Comparison of ENCODE assay signal across 18 cellular contexts in the genomic region with DNA sequence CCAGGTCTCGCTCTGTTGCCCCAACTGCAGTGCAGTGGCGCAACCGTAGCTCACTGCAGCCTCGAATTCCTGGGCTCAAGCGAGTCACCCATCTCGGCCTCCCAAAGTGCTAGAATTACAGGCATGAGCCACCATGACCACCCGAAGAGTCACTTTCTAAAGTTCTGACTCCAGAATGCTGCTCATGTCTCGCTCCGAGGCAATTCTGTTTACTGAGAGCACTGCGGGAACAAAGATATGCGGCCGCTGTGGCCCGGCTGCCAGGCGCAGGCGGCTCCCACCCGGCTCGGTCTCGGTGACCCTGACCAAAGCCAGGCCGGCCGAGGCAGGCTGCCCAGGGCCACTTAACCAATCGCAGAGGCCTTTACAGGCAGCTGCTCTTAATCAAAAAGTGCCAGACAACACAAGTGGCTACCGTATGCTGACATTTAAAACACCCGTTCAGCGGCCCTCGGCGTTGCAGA.
DNase-seq lines count a peak whose midpoint lies in the region; ATAC-seq, FAIRE-seq and TF ChIP-seq lines count a peak whose summit lies in the region.
"Had no signal": no experiment of that assay in that cellular context is flagged by ENCODE, and none has a peak within 500 bp of the region (broad histone marks: within the 10 kb centered on the region; RNA-seq: fewer than 3 reads in every experiment).

No MANE protein-coding gene starts in this region.

- H3K4me3 ChIP-seq in astrocyte (ENCODE audit: insufficient read depth, low read depth, low read length) (no peak overlapping the region), left ventricle myocardium inferior (no peak overlapping the region)
- H3K4me3 ChIP-seq: Peyer's patch, transverse colon had no signal

- H3K4me1 Mint-ChIP-seq in astrocyte (ENCODE audit: low read depth, unreplicated experiment): peaks cover 6% of the 10 kb centered on the region
- peaks cover 81% of the 10 kb centered on the region for H3K4me1 Mint-ChIP-seq in nephron progenitor cell

- H3K36me3 ChIP-seq in astrocyte (ENCODE audit: insufficient read depth, low read length): no peaks in the 10 kb centered on the region
- H3K36me3 ChIP-seq in left ventricle myocardium inferior: no peaks in the 10 kb centered on the region
- H3K36me3 ChIP-seq: Peyer's patch, transverse colon had no signal

- FAIRE-seq in astrocyte (lab: Jason Lieb, UNC): no peak
- FAIRE-seq: GM12892 had no signal

- H3K4me1 ChIP-seq in astrocyte (ENCODE audit: insufficient read depth, low read length) (peaks cover 3% of the 10 kb centered on the region), left ventricle myocardium inferior (peaks cover 16% of the 10 kb centered on the region)
- H3K4me1 ChIP-seq: Peyer's patch, transverse colon had no signal

- H3K4me3 Mint-ChIP-seq in astrocyte (ENCODE audit: unreplicated experiment) (no peak overlapping the region), nephron progenitor cell (no peak overlapping the region)
- H3K4me3 Mint-ChIP-seq: naive thymus-derived CD8-positive, alpha-beta T cell had no signal

- no peak overlapping the region for H3K27ac ChIP-seq in astrocyte (ENCODE audit: low read depth, low read length)
- H3K27ac ChIP-seq in left ventricle myocardium inferior (replicated peaks): peak overlapping the region; percentile 86
- H3K27ac ChIP-seq: Peyer's patch, transverse colon had no signal

- H3K27me3 Mint-ChIP-seq in astrocyte (ENCODE audit: low read depth, unreplicated experiment): no peaks in the 10 kb centered on the region
- no peaks in the 10 kb centered on the region for H3K27me3 Mint-ChIP-seq in nephron progenitor cell (ENCODE audit: low read depth, poor library complexity)

- ATAC-seq in GM18870 (IDR thresholded peaks at IDR 0.05; ENCODE audit: unreplicated experiment): no peak
- ATAC-seq: naive thymus-derived CD8-positive, alpha-beta T cell had no signal

- DNase-seq in AG20443 (ENCODE audit: low spot score) (peak; percentile 76), astrocyte (ENCODE audit: low read depth) (peak; percentile 31), left ventricle myocardium inferior (peak; percentile 81), nephron progenitor cell (peak; percentile 33), mesenteric fat pad (ENCODE audit: low spot score) (no peak), H4 (ENCODE audit: low spot score) (no peak)
- no peak for DNase-seq in stimulated activated naive CD4-positive, alpha-beta T cell (lab: John Stamatoyannopoulos, UW)
- DNase-seq: ACHN; activated CD4-positive, alpha-beta T cell treated with anti-CD3 and anti-CD28 coated beads, Interleukin-2, amount 50 U/mL, for 1 hour; DMS53; NCI-H524 treated with DMSO at 0.1 percent for 48 hours; Peyer's patch; T-helper 2 cell; transverse colon had no signal

- H3K9me3 Mint-ChIP-seq in astrocyte (ENCODE audit: unreplicated experiment): no peaks in the 10 kb centered on the region
- no peaks in the 10 kb centered on the region for H3K9me3 Mint-ChIP-seq in nephron progenitor cell
- H3K9me3 Mint-ChIP-seq: activated T-helper 2 cell treated with anti-CD3 and anti-CD28 coated beads, Interferon-gamma antibody, Interleukin-2, Interleukin-4, amounts not matched to agents 10 μg/mL and 5 μg/mL and 100 μg/mL, durations not matched to agents 14 hours and 24 hours and 36 hours; naive thymus-derived CD8-positive, alpha-beta T cell had no signal

- no peak overlapping the region for H3K27ac Mint-ChIP-seq in astrocyte (ENCODE audit: unreplicated experiment)
- H3K27ac Mint-ChIP-seq in nephron progenitor cell: peak overlapping the region; percentile 87
- H3K27ac Mint-ChIP-seq: activated T-helper 2 cell treated with anti-CD3 and anti-CD28 coated beads, Interferon-gamma antibody, Interleukin-2, Interleukin-4, amounts not matched to agents 10 μg/mL and 5 μg/mL and 100 μg/mL, durations not matched to agents 14 hours and 24 hours and 36 hours; naive thymus-derived CD8-positive, alpha-beta T cell had no signal

- peaks cover 3% of the 10 kb centered on the region for H4K20me1 ChIP-seq in astrocyte (ENCODE audit: insufficient read depth, low read length)

- intact Hi-C loops in left ventricle myocardium inferior (cut with micrococcal nuclease): no loop called here

- H3K79me2 ChIP-seq in astrocyte (ENCODE audit: insufficient read depth, low read length): no peaks in the 10 kb centered on the region

- H2AFZ ChIP-seq in astrocyte (ENCODE audit: low read depth, low read length): peak overlapping the region; percentile 26

- peaks cover 2% of the 10 kb centered on the region for H3K27me3 ChIP-seq in astrocyte (ENCODE audit: insufficient read depth, low read length)
- peaks cover 3% of the 10 kb centered on the region for H3K27me3 ChIP-seq in left ventricle myocardium inferior (ENCODE audit: low read depth)
- H3K27me3 ChIP-seq: Peyer's patch, transverse colon had no signal

- TF ChIP-seq CTCF in astrocyte (IDR thresholded peaks at IDR 0.05; ENCODE audit: insufficient read depth, low read depth, low read length) (no peak), left ventricle myocardium inferior (IDR thresholded peaks at IDR 0.05; ENCODE audit: borderline replicate concordance) (no peak), nephron progenitor cell (IDR thresholded peaks at IDR 0.05) (no peak)

- no peak overlapping the region for H3K9ac ChIP-seq in astrocyte (ENCODE audit: low read length)

- H3K9me3 ChIP-seq in astrocyte (ENCODE audit: insufficient read depth, low read depth, low read length) (no peaks in the 10 kb centered on the region), left ventricle myocardium inferior (replicated peaks) (no peaks in the 10 kb centered on the region)
- H3K9me3 ChIP-seq: Peyer's patch, transverse colon had no signal

- peak overlapping the region; percentile 50 for H3K4me2 ChIP-seq in astrocyte (ENCODE audit: low read length)

- peaks cover 3% of the 10 kb centered on the region for H3K36me3 Mint-ChIP-seq in astrocyte (ENCODE audit: low read depth, unreplicated experiment)
- H3K36me3 Mint-ChIP-seq in nephron progenitor cell (ENCODE audit: low read depth): peaks cover 17% of the 10 kb centered on the region
- H3K36me3 Mint-ChIP-seq: naive thymus-derived CD8-positive, alpha-beta T cell had no signal

Comparison
In these comparisons a context has a peak if more than half of its experiments do, and no peak if none do; other contexts are left out.
1. DNase-seq: peak in AG20443 (single experiment), astrocyte (single experiment), left ventricle myocardium inferior (single experiment) and nephron progenitor cell (single experiment); none in mesenteric fat pad (single experiment), H4 (single experiment) and stimulated activated naive CD4-positive, alpha-beta T cell (0 of 6).